ENCODE assay signal across 16 cellular contexts in genomic region chr18:70293166-70293565, GRCh38. TPM values are rescaled to one million over a fixed set of nuclear protein-coding genes. Genes with fewer than 3 reads are reported as not detected.
A peak's percentile ranks its signal among the peaks of the same experiment; 100 is the strongest.
DNase-seq lines count a peak whose midpoint lies in the region; ATAC-seq, FAIRE-seq and TF ChIP-seq lines count a peak whose summit lies in the region.
"Had no signal": no experiment of that assay in that cellular context is flagged by ENCODE, and none has a peak within 500 bp of the region (broad histone marks: within the 10 kb centered on the region; RNA-seq: fewer than 3 reads in every experiment).

No MANE protein-coding gene starts in this region.

- ATAC-seq in HG02610 (IDR thresholded peaks at IDR 0.05; ENCODE audit: unreplicated experiment) (peak; percentile 33), K562 (peak; percentile 43), omental fat pad (ENCODE audit: low FRiP score) (no peak)

- peaks cover 69% of the 10 kb centered on the region for H3K4me1 Mint-ChIP-seq in nephron progenitor cell

- no peaks in the 10 kb centered on the region; the same call in 2 of the 3 replicates for H3K36me3 ChIP-seq in K562 (ENCODE audit: control insufficient read depth, insufficient read depth, low read length)
- H3K36me3 ChIP-seq in H7 (replicated peaks; ENCODE audit: control insufficient read depth, insufficient read depth, low read length), result no peaks in the 10 kb centered on the region
- H3K36me3 ChIP-seq: thyroid gland had no signal

- 0 out of 2 replicates have a peak overlapping the region, but pooled peaks have one; percentile 2 for H3K4me2 ChIP-seq in K562 (ENCODE audit: insufficient read depth, low read length)

- H3K27ac Mint-ChIP-seq in nephron progenitor cell, result peak overlapping the region; percentile 71

- TF ChIP-seq EP300 in K562 (IDR thresholded peaks at IDR 0.05; ENCODE audit: low read length), result no peak

- DNase-seq in NCI-H82 (lab: John Stamatoyannopoulos, UW) (peak; percentile 29), NCI-H82 treated with DMSO at 0.1 percent for 48 hours (lab: John Stamatoyannopoulos, UW; ENCODE audit: unreplicated experiment) (no peak), K562 (ENCODE audit: extremely low read depth in 1 of 4, low spot score in 3 of 4) (peak in 2 of 4 experiments; percentile 20 to 56), nephron progenitor cell (no peak), SW 1271 (lab: John Stamatoyannopoulos, UW) (no peak), omental fat pad (ENCODE audit: low spot score) (no peak), H7 (no peak)
- DNase-seq: 8988T, aorta, HCEC 1CT, NCI-H2081 treated with DMSO at 0.1 percent for 48 hours, T1000, thyroid gland had no signal

- peaks cover 13% of the 10 kb centered on the region for H3K36me3 Mint-ChIP-seq in nephron progenitor cell (ENCODE audit: low read depth)

- no peak overlapping the region for H3K27ac ChIP-seq in K562 (ENCODE audit: extremely low read depth, low read depth, low read length)
- H3K27ac ChIP-seq: thyroid gland had no signal

- no peaks in the 10 kb centered on the region for H3K9me3 Mint-ChIP-seq in nephron progenitor cell

- H4K20me1 ChIP-seq in K562 (replicated peaks; ENCODE audit: control insufficient read depth, insufficient read depth, low read length), result peaks cover 8% of the 10 kb centered on the region

- intact Hi-C loops in K562 (cut with micrococcal nuclease), result loop anchor here (10.0 kb wide), 1 partner anchor 72 kb away; no protein-coding TSS in a partner anchor

- POLR2A ChIA-PET in K562 (lab: Yijun Ruan, JAX), result no interaction called here

- H3K9me1 ChIP-seq in K562 (ENCODE audit: control insufficient read depth, insufficient read depth, low read length), result no peaks in the 10 kb centered on the region

- FAIRE-seq in K562 (lab: Jason Lieb, UNC), result peak; percentile 80
- FAIRE-seq: endometrium, GM12891 had no signal

- no TSS peak for BruUV-seq in K562 (replicated peaks; lab: Mats Ljungman, UMichigan)

- TF ChIP-seq POLR2A in K562 (conservative IDR thresholded peaks at IDR 0.05), result no peak

- peaks cover 85% of the 10 kb centered on the region for H3K79me2 ChIP-seq in K562 (ENCODE audit: control insufficient read depth, insufficient read depth, low read length)

- H3K4me3 Mint-ChIP-seq in nephron progenitor cell, result no peak overlapping the region

- no peaks in the 10 kb centered on the region for H3K27me3 Mint-ChIP-seq in nephron progenitor cell (ENCODE audit: low read depth, poor library complexity)

- H3K27me3 ChIP-seq in K562 (ENCODE audit: control insufficient read depth in 2 of 2, insufficient read depth in 2 of 2, low read length in 2 of 2) (no peaks in the 10 kb centered on the region), H7 (ENCODE audit: control insufficient read depth, insufficient read depth, low read length) (no peaks in the 10 kb centered on the region)
- H3K27me3 ChIP-seq: thyroid gland had no signal

- peaks cover 14 to 33% of the 10 kb centered on the region in 2 experiments; a peak in 4 of 5 replicates for H3K4me1 ChIP-seq in K562 (replicated peaks in 1 of 2; ENCODE audit: control insufficient read depth in 2 of 2, insufficient read depth in 2 of 2, low read length in 2 of 2)

- no peak overlapping the region for H3K9ac ChIP-seq in K562 (ENCODE audit: insufficient read depth in 1 of 2, low read depth in 2 of 2, low read length in 2 of 2)

- CTCF ChIA-PET in K562 (lab: Yijun Ruan, JAX; ENCODE audit: low intra/inter-chr PET ratio), result no interaction called here

- H3K9me3 ChIP-seq in K562 (replicated peaks; ENCODE audit: control insufficient read depth, insufficient read depth, low read depth, low read length), result no peaks in the 10 kb centered on the region
- H3K9me3 ChIP-seq: thyroid gland had no signal

- TF ChIP-seq RAD21 in K562 (CRISPR knock-in tag; conservative IDR thresholded peaks at IDR 0.05 in 1 of 2, IDR thresholded peaks at IDR 0.05 in 1 of 2), result no peak

- H3K4me3 ChIP-seq in K562 (no peak overlapping the region), H7 (ENCODE audit: insufficient read depth, low read depth, low read length) (no peak overlapping the region)
- H3K4me3 ChIP-seq: thyroid gland had no signal

- H2AFZ ChIP-seq in K562 (ENCODE audit: low read depth, low read length), result no peak overlapping the region

- TF ChIP-seq CTCF in K562 (IDR thresholded peaks at IDR 0.05 in 2 of 3, conservative IDR thresholded peaks at IDR 0.05 in 1 of 3; ENCODE audit: insufficient read depth in 2 of 3, low read depth in 1 of 3, low read length in 3 of 3) (no peak), nephron progenitor cell (IDR thresholded peaks at IDR 0.05) (no peak), omental fat pad (IDR thresholded peaks at IDR 0.05) (no peak)

- 0% methylated on average over 2 of the region's 3 CpGs for WGBS in K562 (ENCODE audit: insufficient coverage, low coverage, missing lambda C conversion rate)

- in situ Hi-C loops in K562 (cut with MboI), result no loop called here

TF ChIP-seq in K562, 482 proteins besides CTCF, POLR2A, EP300 and RAD21 (continues in another document):
- TF ChIP-seq CBFA2T2 (conservative IDR thresholded peaks at IDR 0.05) (peak; percentile 45), JUNB (CRISPR knock-in tag; conservative IDR thresholded peaks at IDR 0.05) (no peak), MED1 (CRISPR knock-in tag; IDR thresholded peaks at IDR 0.05; ENCODE audit: borderline replicate concordance) (no peak), SAP30 (IDR thresholded peaks at IDR 0.05; ENCODE audit: borderline replicate concordance, insufficient read depth, low read depth, low read length, poor library complexity, severe bottlenecking) (no peak), BMI1 (IDR thresholded peaks at IDR 0.05; ENCODE audit: low read length) (no peak), FOXA1 (IDR thresholded peaks at IDR 0.05; ENCODE audit: borderline replicate concordance) (no peak), PTBP1 (IDR thresholded peaks at IDR 0.05; ENCODE audit: low read depth, low read length) (no peak), ARID1B (IDR thresholded peaks at IDR 0.05) (peak; percentile 36; the same call in 1 of the 2 replicates), TOE1 (IDR thresholded peaks at IDR 0.05; ENCODE audit: borderline replicate concordance) (no peak), TOE1 (CRISPR knock-in tag; IDR thresholded peaks at IDR 0.05; ENCODE audit: borderline replicate concordance, low read depth) (no peak), SETDB1 (IDR thresholded peaks at IDR 0.05; ENCODE audit: low read length) (no peak), RNF219 (CRISPR knock-in tag; IDR thresholded peaks at IDR 0.05) (no peak), TFAM (CRISPR knock-in tag; conservative IDR thresholded peaks at IDR 0.05) (no peak)
- TF ChIP-seq, protein P1, sequence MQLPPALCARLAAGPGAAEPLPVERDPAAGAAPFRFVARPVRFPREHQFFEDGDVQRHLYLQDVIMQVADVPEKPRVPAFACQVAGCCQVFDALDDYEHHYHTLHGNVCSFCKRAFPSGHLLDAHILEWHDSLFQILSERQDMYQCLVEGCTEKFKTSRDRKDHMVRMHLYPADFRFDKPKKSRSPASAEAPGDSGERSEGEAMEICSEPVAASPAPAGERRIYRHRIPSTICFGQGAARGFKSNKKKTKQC (CRISPR knock-in tag; IDR thresholded peaks at IDR 0.05), result no peak
- TF ChIP-seq, protein P2, sequence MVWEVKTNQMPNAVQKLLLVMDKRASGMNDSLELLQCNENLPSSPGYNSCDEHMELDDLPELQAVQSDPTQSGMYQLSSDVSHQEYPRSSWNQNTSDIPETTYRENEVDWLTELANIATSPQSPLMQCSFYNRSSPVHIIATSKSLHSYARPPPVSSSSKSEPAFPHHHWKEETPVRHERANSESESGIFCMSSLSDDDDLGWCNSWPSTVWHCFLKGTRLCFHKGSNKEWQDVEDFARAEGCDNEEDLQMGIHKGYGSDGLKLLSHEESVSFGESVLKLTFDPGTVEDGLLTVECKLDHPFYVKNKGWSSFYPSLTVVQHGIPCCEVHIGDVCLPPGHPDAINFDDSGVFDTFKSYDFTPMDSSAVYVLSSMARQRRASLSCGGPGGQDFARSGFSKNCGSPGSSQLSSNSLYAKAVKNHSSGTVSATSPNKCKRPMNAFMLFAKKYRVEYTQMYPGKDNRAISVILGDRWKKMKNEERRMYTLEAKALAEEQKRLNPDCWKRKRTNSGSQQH (CRISPR knock-in tag; IDR thresholded peaks at IDR 0.05), result no peak

RNA-seq across cellular contexts. Expression of gene SOCS6, which starts 4.3 kb away (rescaled TPM):
- total RNA-seq in K562 (2011; cell fraction: chromatin; rRNA removed; ENCODE audit: low replicate concordance), result 5.4 and 9.7 TPM in 2 replicates
- 3.0 and 3.8 TPM in 2 replicates for total RNA-seq in K562 (2011; cell fraction: nucleolus; rRNA removed)
- 3.7 and 4.3 TPM in 2 replicates for total RNA-seq in K562 (2011; cell fraction: nucleoplasm; rRNA removed)
- total RNA-seq in K562 (2014; rRNA removed) (3.2 and 3.3 TPM in 2 replicates), K562 (2014; rRNA removed; fragmentation: Illumina TruSeq; extraction: Trizol) (5.7 and 7.2 TPM in 2 replicates), K562 (2015; rRNA removed; fragmentation: Illumina TruSeq; extraction: Trizol) (7.1 and 7.5 TPM in 2 replicates), K562 (2021) (5.8 and 6.6 TPM in 2 replicates), omental fat pad (10 to 100 TPM; 14.7 to 21.1 (median 16.7) TPM)
- polyA plus RNA-seq in K562 (2011; rRNA removed) (5.0 and 5.6 TPM in 2 replicates), K562 (2014; fragmentation: Illumina TruSeq; extraction: Trizol) (5.2 and 6.1 TPM in 2 replicates), K562 (2014; fragmentation: Nextera tagmentation; extraction: Ambion mirVana) (1 to 10 TPM; 2.5 to 3.4 TPM), K562 (2014; rRNA removed) (3.4 and 3.9 TPM in 2 replicates)
- polyA plus RNA-seq in K562 (2011; cell fraction: cytosol; rRNA removed), result 3.5 and 4.0 TPM in 2 replicates
- 3.0 and 4.3 TPM in 2 replicates for polyA plus RNA-seq in K562 (2011; cell fraction: nucleus; rRNA removed)
- polyA plus RNA-seq in K562 (2012), result 3.9 and 4.4 TPM in 2 replicates
- 11.2 and 14.2 TPM in 2 replicates for polyA minus RNA-seq in K562 (2011; rRNA and poly(A)+ RNA removed)
- 5.0 and 8.2 TPM in 2 replicates for polyA minus RNA-seq in K562 (2011; cell fraction: cytosol; rRNA and poly(A)+ RNA removed)
- polyA minus RNA-seq in K562 (2011; cell fraction: nucleus; rRNA and poly(A)+ RNA removed), result 3.6 and 8.1 TPM in 2 replicates
- total RNA-seq in H7 (2014; rRNA removed; shearing (Covaris generic)), result 19.3 and 22.1 TPM in 2 replicates
